Comparison of ENCODE assay signal across 8 cellular contexts in the genomic region with DNA sequence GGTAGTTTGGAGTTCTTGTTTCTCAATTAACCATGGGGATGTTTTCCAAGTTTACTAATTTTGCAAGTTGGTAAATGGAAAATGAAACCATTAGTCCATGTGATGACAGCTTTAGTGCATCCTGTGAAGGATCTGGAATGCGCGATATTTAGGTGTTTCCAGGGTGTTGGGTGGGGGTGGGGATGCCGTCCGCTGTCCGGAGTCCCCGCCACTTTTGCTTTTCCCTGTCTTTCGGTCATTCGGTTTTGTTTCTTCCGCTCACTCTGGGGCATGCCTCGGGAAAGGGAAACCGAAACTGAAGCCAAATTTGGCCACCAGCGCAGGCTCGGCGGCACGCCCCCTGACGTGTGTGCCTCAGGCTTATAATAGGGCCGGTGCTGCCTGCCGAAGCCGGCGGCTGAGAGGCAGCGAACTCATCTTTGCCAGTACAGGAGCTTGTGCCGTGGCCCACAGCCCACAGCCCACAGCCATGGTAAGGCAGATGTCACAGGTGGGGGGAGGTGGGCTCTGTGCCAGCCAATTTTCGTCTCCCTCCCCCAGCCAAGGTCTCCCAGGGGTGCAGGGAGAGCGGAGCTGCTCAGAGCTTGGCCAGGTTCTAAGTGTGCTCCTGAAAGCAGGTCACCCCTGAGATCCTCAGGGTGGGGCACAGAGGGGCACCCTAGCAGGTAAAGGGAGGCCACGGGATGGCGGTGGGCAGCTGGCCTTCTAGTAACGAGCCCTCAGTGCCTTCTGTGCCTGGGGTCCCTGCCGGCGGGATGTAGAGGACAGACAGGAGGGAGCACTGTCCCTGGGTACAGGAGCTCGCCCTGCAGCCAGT. TPM values are rescaled to one million over a fixed set of nuclear protein-coding genes. Genes with fewer than 3 reads are reported as not detected.
A peak's percentile ranks its signal among the peaks of the same experiment; 100 is the strongest.
DNase-seq lines count a peak whose midpoint lies in the region; ATAC-seq and TF ChIP-seq lines count a peak whose summit lies in the region.

A gene (plus strand): TSS at position 393 of the 817 bp plus-strand sequence. CDS start 77 bp downstream, at position 470.

- H3K27me3 ChIP-seq in dorsolateral prefrontal cortex (no peaks in the 10 kb centered on the region), right lobe of liver (no peaks in the 10 kb centered on the region)

- WGBS in right lobe of liver (ENCODE audit: insufficient coverage, low coverage, low lambda C conversion rate, missing lambda C conversion rate), result 2% methylated on average over 17 of the region's 30 CpGs

- no peaks in the 10 kb centered on the region for H3K36me3 ChIP-seq in right lobe of liver

- TF ChIP-seq POLR2A in right lobe of liver (IDR thresholded peaks at IDR 0.05), result peak; percentile 90

- DNase-seq in A172 (ENCODE audit: low spot score) (peak; percentile 71), NCI-H510A treated with DMSO at 0.1 percent for 48 hours (lab: John Stamatoyannopoulos, UW) (peak; percentile 81), dorsolateral prefrontal cortex (peak in 8 of 10 donors; percentile 63 to 81 (median 78)), right lobe of liver (peak; percentile 93 to 95 (median 94))
- peak; percentile 85 to 87 for DNase-seq in activated CD4-positive, alpha-beta T cell treated with anti-CD3 and anti-CD28 coated beads, Interleukin-2, amount 50 U/mL, for 4 hours
- DNase-seq in stimulated activated CD4-positive, alpha-beta T cell treated with anti-CD3 and anti-CD28 coated beads, Interleukin-4, amount 100 ng/mL, for 4 hours, result peak; percentile 76 to 91

- H3K27ac ChIP-seq in dorsolateral prefrontal cortex, result peak within 1 kb of the TSS in 58 of 59 donors; percentile 8 to 94 (median 78)
- peak within 1 kb of the TSS; percentile 85 to 93 (median 91) for H3K27ac ChIP-seq in right lobe of liver

- TF ChIP-seq CTCF in dorsolateral prefrontal cortex (IDR thresholded peaks at IDR 0.05 in 54 of 56, conservative IDR thresholded peaks at IDR 0.05 in 2 of 56; ENCODE audit: low read depth in 1 of 56, partially characterized antibody in 56 of 56), result peak in 19 of 56 donors; percentile 5 to 43 (median 26)
- TF ChIP-seq CTCF in right lobe of liver (IDR thresholded peaks at IDR 0.05), result peak in 1 of 4 donors; percentile 8

- intact Hi-C loops in dorsolateral prefrontal cortex (cut with DNase I), result loop anchor here in 1 of 2 donors (10.0 kb wide), 1 partner anchor 51 kb away; no protein-coding TSS in a partner anchor
- intact Hi-C loops in right lobe of liver (cut with DNase I), result no loop called here

- ATAC-seq in GM18508 (IDR thresholded peaks at IDR 0.05; ENCODE audit: insufficient read depth, unreplicated experiment) (peak; percentile 69), HG03025 (IDR thresholded peaks at IDR 0.05; ENCODE audit: low FRiP score, unreplicated experiment) (peak; percentile 85), right lobe of liver (peak; percentile 94 to 98 (median 96))

- no peaks in the 10 kb centered on the region for H3K9me3 ChIP-seq in right lobe of liver

- H3K4me3 ChIP-seq in dorsolateral prefrontal cortex (peak within 1 kb of the TSS; percentile 29 to 82 (median 67)), right lobe of liver (peak within 1 kb of the TSS; percentile 54 to 79 (median 65))

- peaks cover 0 to 16% (median 5%) of the 10 kb centered on the region in 4 donors for H3K4me1 ChIP-seq in right lobe of liver

RNA-seq across cellular contexts. Expression of the gene that starts here (rescaled TPM):
- total RNA-seq in A172 (2014; rRNA removed; shearing (Covaris generic)), result 63.5 and 100.0 TPM in 2 replicates
- 100 to 1,000 TPM in 3 of 120 experiments, 10 to 100 TPM in 113, 1 to 10 TPM in 4; 6.0 to 422 (median 18.9) TPM for total RNA-seq in dorsolateral prefrontal cortex
- total RNA-seq in right lobe of liver, result 10 to 100 TPM; 16.3 to 98.7 (median 26.4) TPM

Comparison
In these comparisons a context has a peak if more than half of its experiments do, and no peak if none do; other contexts are left out.
1. Peak in every context shown above with its lines: DNase-seq, ATAC-seq, H3K4me3 ChIP-seq and H3K27ac ChIP-seq.